26 cellular contexts compared by ENCODE assay signal in genomic region chr16:9666834-9667480, GRCh38.
DNase-seq lines count a peak whose midpoint lies in the region; ATAC-seq and TF ChIP-seq lines count a peak whose summit lies in the region.
"Had no signal": no experiment of that assay in that cellular context is flagged by ENCODE, and none has a peak within 500 bp of the region (broad histone marks: within the 10 kb centered on the region; RNA-seq: fewer than 3 reads in every experiment).

No MANE protein-coding gene starts in this region.

- no peak overlapping the region for H3K4me3 Mint-ChIP-seq in WTC11
- H3K4me3 Mint-ChIP-seq: B cell; CD8-positive, alpha-beta memory T cell; HFFc6 had no signal

- peak overlapping the region; percentile 81 for H3K27ac Mint-ChIP-seq in WTC11
- H3K27ac Mint-ChIP-seq: B cell; CD8-positive, alpha-beta memory T cell; HFFc6 had no signal

- H3K36me3 Mint-ChIP-seq in WTC11 = peaks cover 44% of the 10 kb centered on the region

- H3K4me1 Mint-ChIP-seq in WTC11 = peaks cover 25% of the 10 kb centered on the region
- H3K4me1 Mint-ChIP-seq: B cell; CD8-positive, alpha-beta memory T cell had no signal

- DNase-seq in DMS153 treated with DMSO at 0.1 percent for 48 hours (lab: John Stamatoyannopoulos, UW; ENCODE audit: unreplicated experiment) (peak; percentile 31), WTC11 (ENCODE audit: low spot score) (no peak), left colon (peak; percentile 31 to 36), superior temporal gyrus (ENCODE audit: extremely low spot score) (peak; percentile 60), NCI-H526 treated with DMSO at 0.1 percent for 48 hours (lab: John Stamatoyannopoulos, UW) (no peak), D341Med (ENCODE audit: low spot score) (no peak)
- no peak for DNase-seq in NK-92 treated with Interleukin-12 subunit alpha and Interleukin-12 subunit beta, amount 100 ng/mL, for 24 hours (lab: John Stamatoyannopoulos, UW)
- DNase-seq: CD8-positive, alpha-beta memory T cell; GDM1; GOT3; HFFc6; IMR-90; KG1; MG63; NCI-H1105 treated with DMSO at 0.1 percent for 48 hours; NCI-H146; NCI-H1930; NCI-H2227 treated with DMSO at 0.1 percent for 48 hours; NCI-H82; PC-9; SJCRH30 had no signal

- H3K27me3 Mint-ChIP-seq in WTC11 (ENCODE audit: low read depth) = 0 out of 2 replicates have a peak, but pooled peaks cover 5% of the 10 kb centered on the region

- H3K9me3 Mint-ChIP-seq in WTC11 = peaks cover 12% of the 10 kb centered on the region

- CTCF ChIA-PET in WTC11 (lab: Charles Lee) = interaction anchor here (1.4 kb wide), 1 partner anchor 19 kb away, joined by 9 read pairs; no protein-coding TSS in a partner anchor

- ATAC-seq in WTC11 (no peak), left colon (peak; percentile 62), HG02970 (IDR thresholded peaks at IDR 0.05; ENCODE audit: low FRiP score, unreplicated experiment) (no peak)
- ATAC-seq: A549, GM12878, Right ventricle myocardium inferior had no signal

- no peak for TF ChIP-seq CTCF in WTC11 (IDR thresholded peaks at IDR 0.05)

- POLR2A ChIA-PET in WTC11 (lab: Charles Lee) = no interaction called here

- intact Hi-C loops in left colon (cut with DNase I, micrococcal nuclease) = no loop called here

TF ChIP-seq in WTC11, 78 proteins besides CTCF, POLR2A, EP300 and RAD21:
- TF ChIP-seq NFE2L1 (CRISPR knock-in tag; IDR thresholded peaks at IDR 0.05) = no peak
- no peak for TF ChIP-seq TP53 (CRISPR knock-in tag; IDR thresholded peaks at IDR 0.05)
- TF ChIP-seq SMAD3 (CRISPR knock-in tag; IDR thresholded peaks at IDR 0.05; ENCODE audit: borderline replicate concordance) = no peak
- TF ChIP-seq ZNF121 (CRISPR knock-in tag; IDR thresholded peaks at IDR 0.05) = no peak
- TF ChIP-seq AFF4 (CRISPR knock-in tag; IDR thresholded peaks at IDR 0.05; ENCODE audit: borderline replicate concordance) = no peak
- no peak for TF ChIP-seq NR1H2 (CRISPR knock-in tag; IDR thresholded peaks at IDR 0.05)
- TF ChIP-seq SP1 (CRISPR knock-in tag; conservative IDR thresholded peaks at IDR 0.05) = no peak
- TF ChIP-seq NR3C1 (CRISPR knock-in tag; conservative IDR thresholded peaks at IDR 0.05; ENCODE audit: low read depth) = no peak
- TF ChIP-seq NFATC4 (CRISPR knock-in tag; IDR thresholded peaks at IDR 0.05) = no peak
- TF ChIP-seq CDX4 (CRISPR knock-in tag; IDR thresholded peaks at IDR 0.05; ENCODE audit: borderline replicate concordance) = no peak
- TF ChIP-seq E2F1 (CRISPR knock-in tag; IDR thresholded peaks at IDR 0.05) = no peak
- no peak for TF ChIP-seq ZSCAN18 (CRISPR knock-in tag; IDR thresholded peaks at IDR 0.05)
- TF ChIP-seq FOXP4 (CRISPR knock-in tag; IDR thresholded peaks at IDR 0.05) = no peak
- TF ChIP-seq E2F5 (CRISPR knock-in tag; IDR thresholded peaks at IDR 0.05) = no peak

Comparison
In these comparisons a context has a peak if more than half of its experiments do, and no peak if none do; other contexts are left out.
1. DNase-seq: peak in DMS153 treated with DMSO at 0.1 percent for 48 hours (single experiment), left colon (2 of 2) and superior temporal gyrus (single experiment); none in WTC11 (single experiment), NCI-H526 treated with DMSO at 0.1 percent for 48 hours (single experiment), NK-92 treated with Interleukin-12 subunit alpha and Interleukin-12 subunit beta, amount 100 ng/mL, for 24 hours (single experiment) and D341Med (single experiment).